Comparison of ENCODE assay signal across 12 cellular contexts in genomic region chr6:11194399-11195274, GRCh38. TPM values are rescaled to one million over a fixed set of nuclear protein-coding genes. Genes with fewer than 3 reads are reported as not detected.
DNase-seq lines count a peak whose midpoint lies in the region; ATAC-seq, FAIRE-seq and TF ChIP-seq lines count a peak whose summit lies in the region.
"Had no signal": no experiment of that assay in that cellular context is flagged by ENCODE, and none has a peak within 500 bp of the region (broad histone marks: within the 10 kb centered on the region; RNA-seq: fewer than 3 reads in every experiment).

No MANE protein-coding gene starts in this region.

- H3K4me2 ChIP-seq in astrocyte (ENCODE audit: low read length), result peak overlapping the region; percentile 71

- peaks cover 49% of the 10 kb centered on the region for H3K4me1 Mint-ChIP-seq in astrocyte (ENCODE audit: low read depth, unreplicated experiment)

- H3K4me1 ChIP-seq in astrocyte (ENCODE audit: insufficient read depth, low read length) (peaks cover 51% of the 10 kb centered on the region), pancreas (peaks cover 0 to 5% (median 0%) of the 10 kb centered on the region in 3 donors)
- H3K4me1 ChIP-seq: prostate gland had no signal

- peak overlapping the region; percentile 65 for H3K4me3 Mint-ChIP-seq in astrocyte (ENCODE audit: unreplicated experiment)

- no peak for FAIRE-seq in astrocyte (lab: Jason Lieb, UNC)
- FAIRE-seq in pancreas (lab: Jason Lieb, UNC), result no peak

- H3K9me3 ChIP-seq in astrocyte (ENCODE audit: insufficient read depth, low read depth, low read length) (no peaks in the 10 kb centered on the region), pancreas (no peaks in the 10 kb centered on the region)
- H3K9me3 ChIP-seq: prostate gland had no signal

- peaks cover 27% of the 10 kb centered on the region for H3K79me2 ChIP-seq in astrocyte (ENCODE audit: insufficient read depth, low read length)

- H3K36me3 ChIP-seq in astrocyte (ENCODE audit: insufficient read depth, low read length), result peaks cover 22% of the 10 kb centered on the region
- no peaks in the 10 kb centered on the region for H3K36me3 ChIP-seq in pancreas

- H3K27me3 Mint-ChIP-seq in astrocyte (ENCODE audit: low read depth, unreplicated experiment), result no peaks in the 10 kb centered on the region

- no peak overlapping the region for H2AFZ ChIP-seq in astrocyte (ENCODE audit: low read depth, low read length)

- peaks cover 4% of the 10 kb centered on the region for H4K20me1 ChIP-seq in astrocyte (ENCODE audit: insufficient read depth, low read length)

- TF ChIP-seq CTCF in astrocyte (IDR thresholded peaks at IDR 0.05; ENCODE audit: insufficient read depth, low read depth, low read length) (peak; percentile 21), pancreas (IDR thresholded peaks at IDR 0.05) (no peak)

- intact Hi-C loops in left cardiac atrium (cut with DNase I), result no loop called here
- intact Hi-C loops in pancreas (cut with DNase I), result no loop called here

- H3K36me3 Mint-ChIP-seq in astrocyte (ENCODE audit: low read depth, unreplicated experiment), result peaks cover 38% of the 10 kb centered on the region

- 47 to 54% methylated on average over 12 of the region's 12 CpGs for WGBS in pancreas, 2 donors

- H3K27me3 ChIP-seq in astrocyte (ENCODE audit: insufficient read depth, low read length) (no peaks in the 10 kb centered on the region), pancreas (no peaks in the 10 kb centered on the region)
- H3K27me3 ChIP-seq: BLaER1 treated with 17β-estradiol and CSF1 and Interleukin-3, amounts not matched to agents 10 nM and 100 nM had no signal

- peak; percentile 44 for DNase-seq in D341Med (ENCODE audit: low spot score)
- DNase-seq in astrocyte (ENCODE audit: low read depth), result peak; percentile 89
- peak; percentile 40 for DNase-seq in left cardiac atrium
- DNase-seq in pancreas, result no peak
- no peak for DNase-seq in NOMO-1 treated with DMSO at 0.1 percent for 48 hours (lab: John Stamatoyannopoulos, UW; ENCODE audit: unreplicated experiment)
- DNase-seq in AG08396 (ENCODE audit: low spot score), result no peak
- no peak for DNase-seq in NCI-H2196 (lab: John Stamatoyannopoulos, UW; ENCODE audit: unreplicated experiment)
- DNase-seq: NCI-H1092 treated with DMSO at 0.1 percent for 48 hours had no signal

- ATAC-seq in left cardiac atrium (peak; percentile 69 to 72), pancreas (peak in 3 of 4 donors; percentile 45 to 63 (median 55)), HG03108 (IDR thresholded peaks at IDR 0.05; ENCODE audit: unreplicated experiment) (no peak)

- peak overlapping the region; percentile 77 for H3K9ac ChIP-seq in astrocyte (ENCODE audit: low read length)
- H3K9ac ChIP-seq: BLaER1 treated with 17β-estradiol and CSF1 and Interleukin-3, amounts not matched to agents 10 nM and 100 nM had no signal

- peaks cover 5% of the 10 kb centered on the region for H3K9me3 Mint-ChIP-seq in astrocyte (ENCODE audit: unreplicated experiment)

- peak overlapping the region; percentile 96 for H3K27ac Mint-ChIP-seq in astrocyte (ENCODE audit: unreplicated experiment)

- peak overlapping the region; percentile 36 for H3K4me3 ChIP-seq in astrocyte (ENCODE audit: insufficient read depth, low read depth, low read length)
- no peak overlapping the region for H3K4me3 ChIP-seq in pancreas
- H3K4me3 ChIP-seq: BLaER1 treated with 17β-estradiol and CSF1 and Interleukin-3, amounts not matched to agents 10 nM and 100 nM; prostate gland had no signal

- H3K27ac ChIP-seq in astrocyte (ENCODE audit: low read depth, low read length) (peak overlapping the region; percentile 99), pancreas (peak overlapping the region in 2 of 4 donors; percentile 25 to 58)
- H3K27ac ChIP-seq: BLaER1 treated with 17β-estradiol and CSF1 and Interleukin-3, amounts not matched to agents 10 nM and 100 nM; prostate gland; VCaP had no signal

RNA-seq across cellular contexts. Expression of gene NEDD9, which starts 37.8 kb away (rescaled TPM):
- total RNA-seq in astrocyte (37.3 and 39.6 TPM in 2 replicates), left cardiac atrium (10 to 100 TPM; 34.0 to 42.9 TPM), pancreas (10 to 100 TPM in 1 of 6 donors, 1 to 10 TPM in 5; 4.9 to 13.2 (median 8.3) TPM)
- 10 to 100 TPM in 1 of 2 donors, 1 to 10 TPM in 1; 4.8 to 11.7 TPM for polyA plus RNA-seq in pancreas

Comparison
In these comparisons a context has a peak if more than half of its experiments do, and no peak if none do; other contexts are left out.
1. DNase-seq: peak in D341Med (single experiment), astrocyte (single experiment) and left cardiac atrium (single experiment); none in pancreas (0 of 6), NOMO-1 treated with DMSO at 0.1 percent for 48 hours (single experiment), AG08396 (single experiment) and NCI-H2196 (single experiment).